ENCODE assay signal across 2 cellular contexts in genomic region chr6:90140683-90141082, GRCh38.
A peak's percentile ranks its signal among the peaks of the same experiment; 100 is the strongest.
TF ChIP-seq lines count a peak whose summit lies in the region.

No MANE protein-coding gene starts in this region.

TF ChIP-seq in HepG2, 621 proteins besides CTCF, POLR2A, EP300 and RAD21:
- TF ChIP-seq MAFF (IDR thresholded peaks at IDR 0.05; ENCODE audit: low read depth, low read length) (peak; percentile 80), MAFK (conservative IDR thresholded peaks at IDR 0.05 in 1 of 2, IDR thresholded peaks at IDR 0.05 in 1 of 2; ENCODE audit: low read length in 2 of 2) (peak; percentile 66 to 92)
- TF ChIP-seq, protein P1, sequence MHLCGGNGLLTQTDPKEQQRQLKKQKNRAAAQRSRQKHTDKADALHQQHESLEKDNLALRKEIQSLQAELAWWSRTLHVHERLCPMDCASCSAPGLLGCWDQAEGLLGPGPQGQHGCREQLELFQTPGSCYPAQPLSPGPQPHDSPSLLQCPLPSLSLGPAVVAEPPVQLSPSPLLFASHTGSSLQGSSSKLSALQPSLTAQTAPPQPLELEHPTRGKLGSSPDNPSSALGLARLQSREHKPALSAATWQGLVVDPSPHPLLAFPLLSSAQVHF (CRISPR knock-in tag; IDR thresholded peaks at IDR 0.05) = no peak

TF ChIP-seq in K562, 482 proteins besides CTCF, POLR2A, EP300 and RAD21:
- TF ChIP-seq ZNF316 (IDR thresholded peaks at IDR 0.05) = peak; percentile 88
- TF ChIP-seq SAFB2 (IDR thresholded peaks at IDR 0.05; ENCODE audit: borderline replicate concordance, low read depth, low read length, severe bottlenecking) = no peak
- peak; percentile 75; the same call in 1 of the 2 replicates for TF ChIP-seq C11orf30 (IDR thresholded peaks at IDR 0.05; ENCODE audit: low read depth)
- TF ChIP-seq MAFG (tag; conservative IDR thresholded peaks at IDR 0.05) = peak; percentile 78
- TF ChIP-seq MAFF (IDR thresholded peaks at IDR 0.05; ENCODE audit: low read length) = peak; percentile 79
- TF ChIP-seq MAFK (IDR thresholded peaks at IDR 0.05; ENCODE audit: low read length) = peak; percentile 83; the same call in 1 of the 2 replicates
